ENCODE assay signal across 12 cellular contexts in the genomic region with DNA sequence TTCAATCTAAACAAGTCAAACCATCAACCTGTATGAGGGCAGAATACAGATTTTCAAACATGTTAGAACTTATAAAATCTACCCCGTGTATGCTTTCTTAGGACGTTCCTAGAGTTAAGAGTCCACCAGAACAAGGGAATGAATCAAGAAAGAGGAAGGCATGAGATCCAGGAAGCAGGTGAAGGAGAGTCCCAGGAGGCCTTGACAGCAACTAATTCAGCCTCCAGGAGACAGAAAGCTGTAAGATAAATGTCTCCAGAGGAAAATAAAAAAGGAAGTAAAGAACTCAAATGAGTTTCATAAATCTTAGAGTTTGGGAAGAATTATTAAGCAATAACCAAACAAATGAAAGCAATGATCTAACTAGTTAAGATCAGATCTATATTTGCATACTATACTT. TPM values are rescaled to one million over a fixed set of nuclear protein-coding genes. Genes with fewer than 3 reads are reported as not detected.
DNase-seq lines count a peak whose midpoint lies in the region; ATAC-seq and TF ChIP-seq lines count a peak whose summit lies in the region.
"Had no signal": no experiment of that assay in that cellular context is flagged by ENCODE, and none has a peak within 500 bp of the region (broad histone marks: within the 10 kb centered on the region; RNA-seq: fewer than 3 reads in every experiment).

No MANE protein-coding gene starts in this region.

- peaks cover 9% of the 10 kb centered on the region for H3F3A ChIP-seq in DOHH2 (ENCODE audit: control insufficient read depth, insufficient read depth)

- no peaks in the 10 kb centered on the region for H3K27me3 ChIP-seq in BLaER1 treated with 17β-estradiol and CSF1 and Interleukin-3, amounts not matched to agents 10 nM and 100 nM
- H3K27me3 ChIP-seq in DOHH2 (ENCODE audit: control insufficient read depth, low read length), result no peaks in the 10 kb centered on the region
- H3K27me3 ChIP-seq: brain microvascular endothelial cell had no signal

- H3K79me2 ChIP-seq in DOHH2 (ENCODE audit: control insufficient read depth, low read length), result peaks cover 73% of the 10 kb centered on the region

- peaks cover 71 to 80% (median 77%) of the 10 kb centered on the region in 3 donors for H3K4me1 Mint-ChIP-seq in T-cell
- peaks cover 21% of the 10 kb centered on the region for H3K4me1 Mint-ChIP-seq in endothelial cell (ENCODE audit: unreplicated experiment)

- CTCF ChIA-PET in T-cell (lab: Charles Lee), result interaction anchor here in 1 of 2 donors (0.8 to 2.6 kb wide), 3 partner anchors 11 to 341 kb away, joined by 3 to 14 read pairs (median 10); a partner anchor contains a TSS

- peaks cover 44 to 63% (median 52%) of the 10 kb centered on the region in 11 experiments for H3K36me3 ChIP-seq in BLaER1 treated with 17β-estradiol and CSF1 and Interleukin-3, amounts not matched to agents 10 nM and 100 nM
- peaks cover 67% of the 10 kb centered on the region for H3K36me3 ChIP-seq in DOHH2 (ENCODE audit: control insufficient read depth, low read length)

- no peaks in the 10 kb centered on the region for H3K27me3 Mint-ChIP-seq in T-cell
- no peaks in the 10 kb centered on the region for H3K27me3 Mint-ChIP-seq in endothelial cell (ENCODE audit: unreplicated experiment)

- H4K20me1 ChIP-seq in BLaER1 treated with 17β-estradiol and CSF1 and Interleukin-3, amounts not matched to agents 10 nM and 100 nM, result peaks cover 31 to 74% (median 63%) of the 10 kb centered on the region in 11 experiments; a peak in 21 of 22 replicates
- peaks cover 8% of the 10 kb centered on the region for H4K20me1 ChIP-seq in DOHH2 (ENCODE audit: control insufficient read depth, insufficient read depth, low read depth, low read length)

- no peaks in the 10 kb centered on the region for H3K9me3 ChIP-seq in BLaER1 treated with 17β-estradiol and CSF1 and Interleukin-3, amounts not matched to agents 10 nM and 100 nM (replicated peaks in 1 of 11)
- no peaks in the 10 kb centered on the region for H3K9me3 ChIP-seq in DOHH2 (ENCODE audit: control insufficient read depth, insufficient read depth, low read length)

- H3K4me1 ChIP-seq in BLaER1 treated with 17β-estradiol and CSF1 and Interleukin-3, amounts not matched to agents 10 nM and 100 nM, result peaks cover 31 to 42% (median 36%) of the 10 kb centered on the region in 10 experiments
- H3K4me1 ChIP-seq in DOHH2 (ENCODE audit: control insufficient read depth, low read length), result peaks cover 29% of the 10 kb centered on the region

- peak overlapping the region; percentile 80 to 99 (median 95) for H3K4me2 ChIP-seq in BLaER1 treated with 17β-estradiol and CSF1 and Interleukin-3, amounts not matched to agents 10 nM and 100 nM
- H3K4me2 ChIP-seq in DOHH2 (ENCODE audit: low read length), result peak overlapping the region; percentile 57

- peak overlapping the region; percentile 21 to 87 (median 83) for H3K4me3 Mint-ChIP-seq in T-cell
- H3K4me3 Mint-ChIP-seq in endothelial cell (ENCODE audit: unreplicated experiment), result peak overlapping the region; percentile 33

- POLR2A ChIA-PET in T-cell (lab: Charles Lee), result no interaction called here

- peak overlapping the region; percentile 5 to 99 (median 91); a peak in 15 of 22 replicates for H3K9ac ChIP-seq in BLaER1 treated with 17β-estradiol and CSF1 and Interleukin-3, amounts not matched to agents 10 nM and 100 nM

- DNase-seq in T-cell, result no peak
- DNase-seq in endothelial cell (ENCODE audit: low spot score), result no peak
- DNase-seq in foreskin melanocyte, result no peak
- DNase-seq in ecto neural progenitor cell (ENCODE audit: low spot score), result no peak
- DNase-seq in activated CD8-positive, alpha-beta memory T cell treated with anti-CD3 and anti-CD28 coated beads, Interleukin-2, amount 50 U/mL, for 4 hours, result no peak
- DNase-seq: brain microvascular endothelial cell, COR-L47, left cardiac atrium, T-helper 9 cell had no signal

- H3K9me3 Mint-ChIP-seq in T-cell (no peaks in the 10 kb centered on the region), endothelial cell (ENCODE audit: unreplicated experiment) (no peaks in the 10 kb centered on the region)

- H3K27ac Mint-ChIP-seq in T-cell, result peak overlapping the region in 1 of 2 donors; percentile 44
- H3K27ac Mint-ChIP-seq in endothelial cell (ENCODE audit: unreplicated experiment), result no peak overlapping the region

- peak overlapping the region in 6 of 10 experiments; percentile 95 to 99 (median 98); a peak in 8 of 20 replicates for H3K4me3 ChIP-seq in BLaER1 treated with 17β-estradiol and CSF1 and Interleukin-3, amounts not matched to agents 10 nM and 100 nM
- peak overlapping the region; percentile 86 for H3K4me3 ChIP-seq in DOHH2 (ENCODE audit: low read length)

- H3K27ac ChIP-seq in BLaER1 treated with 17β-estradiol and CSF1 and Interleukin-3, amounts not matched to agents 10 nM and 100 nM, result peak overlapping the region in 10 of 11 experiments; percentile 4 to 96 (median 52); a peak in 18 of 22 replicates
- no peak overlapping the region for H3K27ac ChIP-seq in DOHH2 (ENCODE audit: low read depth, low read length)
- H3K27ac ChIP-seq: brain microvascular endothelial cell had no signal

- ATAC-seq in T-cell (replicated peaks in 1 of 4) (no peak), GM18858 (IDR thresholded peaks at IDR 0.05; ENCODE audit: unreplicated experiment) (no peak)
- ATAC-seq: left cardiac atrium had no signal

- H3K36me3 Mint-ChIP-seq in T-cell (peaks cover 31% of the 10 kb centered on the region), endothelial cell (ENCODE audit: low read depth, unreplicated experiment) (peaks cover 24% of the 10 kb centered on the region)

- TF ChIP-seq CTCF in DOHH2 (IDR thresholded peaks at IDR 0.05; ENCODE audit: low read depth, low read length, poor library complexity, severe bottlenecking) (no peak), endothelial cell (IDR thresholded peaks at IDR 0.05; ENCODE audit: unreplicated experiment) (no peak)

- H3K9me2 ChIP-seq in DOHH2 (replicated peaks; ENCODE audit: control insufficient read depth, low read length), result no peaks in the 10 kb centered on the region

RNA-seq across cellular contexts. Expression of a gene that starts 2.7 kb away (rescaled TPM):
- total RNA-seq in T-cell (100 to 1,000 TPM in 1 of 5 donors, 10 to 100 TPM in 4; 62.9 to 115 (median 75.4) TPM), endothelial cell (ENCODE audit: unreplicated experiment) (112 TPM)
